Comparison of ENCODE assay signal across 8 cellular contexts in genomic region chr9:37904647-37905505, GRCh38. TPM values are rescaled to one million over a fixed set of nuclear protein-coding genes. Genes with fewer than 3 reads are reported as not detected.
DNase-seq lines count a peak whose midpoint lies in the region; ATAC-seq, FAIRE-seq and TF ChIP-seq lines count a peak whose summit lies in the region.

No MANE protein-coding gene starts in this region.

- intact Hi-C loops in pancreas (cut with DNase I): no loop called here

- H3K36me3 Mint-ChIP-seq in activated CD8-positive, alpha-beta memory T cell treated with anti-CD3 and anti-CD28 coated beads, Interleukin-2, amount 10 ng/mL, durations not matched to agents 7 days and 5 days: peaks cover 2% of the 10 kb centered on the region

- H3K4me1 Mint-ChIP-seq in activated CD8-positive, alpha-beta memory T cell treated with anti-CD3 and anti-CD28 coated beads, Interleukin-2, amount 10 ng/mL, durations not matched to agents 7 days and 5 days: peaks cover 22% of the 10 kb centered on the region

- H3K4me1 ChIP-seq in foreskin keratinocyte (peaks cover 9% of the 10 kb centered on the region), pancreas (peaks cover 5 to 28% (median 22%) of the 10 kb centered on the region in 3 donors)

- no peak for DNase-seq in activated CD8-positive, alpha-beta memory T cell treated with anti-CD3 and anti-CD28 coated beads, Interleukin-2, amount 10 ng/mL, durations not matched to agents 7 days and 5 days
- DNase-seq in activated CD8-positive, alpha-beta memory T cell treated with anti-CD3 and anti-CD28 coated beads, Interleukin-2, amount 50 U/mL, for 48 hours: no peak
- no peak for DNase-seq in foreskin keratinocyte
- DNase-seq in pancreas: peak in 2 of 6 donors; percentile 34 to 72
- DNase-seq in epidermal melanocyte (ENCODE audit: insufficient read length, low spot score): no peak
- DNase-seq in GM10266 (ENCODE audit: extremely low spot score): no peak
- no peak for DNase-seq in stimulated activated CD4-positive, alpha-beta T cell treated with anti-CD3 and anti-CD28 coated beads, Interleukin-4, amount 100 ng/mL, for 4 hours

- no peaks in the 10 kb centered on the region for H3K9me3 Mint-ChIP-seq in activated CD8-positive, alpha-beta memory T cell treated with anti-CD3 and anti-CD28 coated beads, Interleukin-2, amount 10 ng/mL, durations not matched to agents 7 days and 5 days (ENCODE audit: low read depth)

- no peaks in the 10 kb centered on the region for H3K9me3 ChIP-seq in pancreas

- H3K27me3 Mint-ChIP-seq in activated CD8-positive, alpha-beta memory T cell treated with anti-CD3 and anti-CD28 coated beads, Interleukin-2, amount 10 ng/mL, durations not matched to agents 7 days and 5 days: no peaks in the 10 kb centered on the region

- FAIRE-seq in pancreas (lab: Jason Lieb, UNC): no peak

- H3K27me3 ChIP-seq in foreskin keratinocyte: no peaks in the 10 kb centered on the region
- no peaks in the 10 kb centered on the region for H3K27me3 ChIP-seq in pancreas

- peak overlapping the region; percentile 79 for H3K4me3 Mint-ChIP-seq in activated CD8-positive, alpha-beta memory T cell treated with anti-CD3 and anti-CD28 coated beads, Interleukin-2, amount 10 ng/mL, durations not matched to agents 7 days and 5 days

- CTCF ChIA-PET in activated CD8-positive, alpha-beta memory T cell treated with anti-CD3 and anti-CD28 coated beads, Interleukin-2, amount 10 ng/mL, durations not matched to agents 7 days and 5 days (lab: Charles Lee): interaction anchor here (1.2 to 3.2 kb wide), 5 partner anchors 9 to 183 kb away, joined by 4 to 15 read pairs (median 7); partner anchors contain the start of gene SHB

- 36 to 41% methylated on average over 34 of the region's 34 CpGs for WGBS in pancreas, 2 donors

- no peaks in the 10 kb centered on the region for H3K36me3 ChIP-seq in pancreas

- no peak for ATAC-seq in activated CD8-positive, alpha-beta memory T cell treated with anti-CD3 and anti-CD28 coated beads, Interleukin-2, amount 10 ng/mL, durations not matched to agents 7 days and 5 days
- ATAC-seq in foreskin keratinocyte (peak; percentile 17), pancreas (peak in 3 of 4 donors; percentile 1 to 29 (median 28))

- TF ChIP-seq CTCF in WI38 (IDR thresholded peaks at IDR 0.05; ENCODE audit: low read depth, low read length) (no peak), foreskin keratinocyte (conservative IDR thresholded peaks at IDR 0.05) (no peak), pancreas (IDR thresholded peaks at IDR 0.05) (no peak), GM10266 (IDR thresholded peaks at IDR 0.05; ENCODE audit: control insufficient read depth, insufficient read depth, low read depth, missing control alignments) (no peak)

- H3K27ac Mint-ChIP-seq in activated CD8-positive, alpha-beta memory T cell treated with anti-CD3 and anti-CD28 coated beads, Interleukin-2, amount 10 ng/mL, durations not matched to agents 7 days and 5 days: peak overlapping the region; percentile 82

- H3K27ac ChIP-seq in foreskin keratinocyte (peak overlapping the region; percentile 15), pancreas (peak overlapping the region; percentile 78 to 90 (median 80))

- H3K4me3 ChIP-seq in WI38 (ENCODE audit: low read depth, low read length) (peak overlapping the region; percentile 88), pancreas (peak overlapping the region; percentile 83 to 99 (median 91))

RNA-seq across cellular contexts. Expression of gene SLC25A51, which starts 0.9 kb away (rescaled TPM):
- 10 to 100 TPM; 28.3 to 30.0 TPM for total RNA-seq in activated CD8-positive, alpha-beta memory T cell treated with anti-CD3 and anti-CD28 coated beads, Interleukin-2, amount 10 ng/mL, durations not matched to agents 7 days and 5 days
- 31.1 and 31.8 TPM in 2 replicates for total RNA-seq in foreskin keratinocyte
- polyA plus RNA-seq in foreskin keratinocyte: 7.8 and 9.1 TPM in 2 replicates
- total RNA-seq in pancreas: 10 to 100 TPM; 11.6 to 19.0 (median 15.0) TPM
- polyA plus RNA-seq in pancreas: 1 to 10 TPM; 3.1 to 5.1 TPM
